ENCODE assay signal across 3 cellular contexts in the genomic region with DNA sequence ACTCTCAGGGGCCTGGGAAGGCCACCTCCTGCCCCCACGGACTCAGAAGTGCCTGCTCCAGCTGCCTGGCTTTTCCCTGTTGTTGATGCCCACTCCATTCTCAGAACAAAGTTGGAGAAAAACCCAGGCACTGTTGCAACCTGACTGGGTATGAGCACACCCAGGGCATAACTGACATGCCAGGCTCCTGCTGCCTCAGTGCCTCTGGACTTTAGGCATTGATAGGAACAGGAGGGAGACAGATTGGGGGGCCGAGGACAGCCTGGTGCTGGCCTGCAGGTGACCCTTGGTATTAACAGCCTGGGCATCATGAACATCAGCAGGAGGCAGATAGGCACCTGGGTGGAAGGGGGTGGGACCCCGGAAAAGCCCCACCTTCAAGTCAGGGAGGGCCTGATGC.
"Had no signal": no experiment of that assay in that cellular context is flagged by ENCODE, and none has a peak within 500 bp of the region (broad histone marks: within the 10 kb centered on the region; RNA-seq: fewer than 3 reads in every experiment).

No MANE protein-coding gene starts in this region.

- H3K4me3 ChIP-seq: GM12878 had no signal

- DNase-seq: GDM1, GF-D8 had no signal

- ATAC-seq: GM12878 had no signal
